8 cellular contexts compared by ENCODE assay signal in genomic region chr17:45149037-45149668, GRCh38. TPM values are rescaled to one million over a fixed set of nuclear protein-coding genes. Genes with fewer than 3 reads are reported as not detected.
A peak's percentile ranks its signal among the peaks of the same experiment; 100 is the strongest.
DNase-seq lines count a peak whose midpoint lies in the region; ATAC-seq and TF ChIP-seq lines count a peak whose summit lies in the region.

No MANE protein-coding gene starts in this region.

- intact Hi-C loops in A673 (cut with micrococcal nuclease; ENCODE audit: unreplicated experiment), result no loop called here

- no peaks in the 10 kb centered on the region for H3K9me3 Mint-ChIP-seq in nephron progenitor cell

- H3K36me3 ChIP-seq in A673 (ENCODE audit: insufficient read depth, low read length, poor library complexity, severe bottlenecking), result no peaks in the 10 kb centered on the region
- peaks cover 20% of the 10 kb centered on the region for H3K36me3 ChIP-seq in MG63
- H3K36me3 ChIP-seq in SJCRH30, result no peaks in the 10 kb centered on the region
- H3K36me3 ChIP-seq in thoracic aorta, result no peaks in the 10 kb centered on the region

- H3K9me3 ChIP-seq in A673 (ENCODE audit: low read depth, low read length, poor library complexity, severe bottlenecking), result no peaks in the 10 kb centered on the region
- no peaks in the 10 kb centered on the region for H3K9me3 ChIP-seq in MG63
- H3K9me3 ChIP-seq in SJCRH30 (replicated peaks), result no peaks in the 10 kb centered on the region
- no peaks in the 10 kb centered on the region for H3K9me3 ChIP-seq in thoracic aorta

- H3K4me3 Mint-ChIP-seq in nephron progenitor cell, result peak overlapping the region; percentile 100

- BruUV-seq in A673 (replicated peaks; lab: Mats Ljungman, UMichigan), result no TSS peak

- peak overlapping the region; percentile 100 for H3K27ac Mint-ChIP-seq in nephron progenitor cell

- POLR2A ChIA-PET in A673 (lab: Charles Lee; ENCODE audit: low non-redundant PET), result interaction anchor here (0.6 to 1.1 kb wide), 4 partner anchors 12 to 621 kb away, joined by 3 to 8 read pairs (median 6); partner anchors contain the start of gene HEXIM2

- H3K27me3 ChIP-seq in A673 (replicated peaks; ENCODE audit: insufficient read depth, low read depth, low read length, poor library complexity) (no peaks in the 10 kb centered on the region), MG63 (no peaks in the 10 kb centered on the region), SJCRH30 (no peaks in the 10 kb centered on the region), thoracic aorta (replicated peaks; ENCODE audit: insufficient read depth) (no peaks in the 10 kb centered on the region)

- H3K4me1 Mint-ChIP-seq in nephron progenitor cell, result peaks cover 40% of the 10 kb centered on the region

- CTCF ChIA-PET in A673 (lab: Charles Lee), result interaction anchor here (0.5 to 3.3 kb wide), 9 partner anchors 9 to 927 kb away, joined by 3 to 16 read pairs (median 5); partner anchors contain the start of genes ACBD4 and HEXIM2

- peaks cover 9% of the 10 kb centered on the region for H3K27me3 Mint-ChIP-seq in nephron progenitor cell (ENCODE audit: low read depth, poor library complexity)

- peak overlapping the region; percentile 81 for H3K4me3 ChIP-seq in A673 (ENCODE audit: low read depth, low read length, poor library complexity, severe bottlenecking)
- H3K4me3 ChIP-seq in MG63, result peak overlapping the region; percentile 93
- peak overlapping the region; percentile 80 for H3K4me3 ChIP-seq in SJCRH30
- H3K4me3 ChIP-seq in fibroblast of villous mesenchyme (ENCODE audit: low read depth, low read length), result peak overlapping the region; percentile 92
- H3K4me3 ChIP-seq in thoracic aorta, result peak overlapping the region; percentile 86

- H3K4me1 ChIP-seq in A673 (ENCODE audit: insufficient read depth, low read length, poor library complexity, severe bottlenecking), result peaks cover 12% of the 10 kb centered on the region
- peaks cover 16% of the 10 kb centered on the region; the same call in 1 of the 2 replicates for H3K4me1 ChIP-seq in SJCRH30
- H3K4me1 ChIP-seq in thoracic aorta (ENCODE audit: control insufficient read depth in 1 of 2, low read depth in 2 of 2), result peaks cover 18 to 46% of the 10 kb centered on the region in 2 donors

- DNase-seq in A673 (ENCODE audit: low spot score) (peak; percentile 73), MG63 (peak; percentile 87), SJCRH30 (peak; percentile 90 to 92), fibroblast of villous mesenchyme (ENCODE audit: low read depth) (peak; percentile 86), nephron progenitor cell (peak; percentile 84), thoracic aorta (ENCODE audit: low spot score) (no peak)
- DNase-seq in activated naive CD4-positive, alpha-beta T cell treated with Interleukin-2 at 50 U/mL for 16 hours, result peak; percentile 78

- peak; percentile 33 for ATAC-seq in GM18861 (IDR thresholded peaks at IDR 0.05; ENCODE audit: unreplicated experiment)
- ATAC-seq in thoracic aorta (ENCODE audit: insufficient number of reproducible peaks, low FRiP score, low read depth), result peak; percentile 9

- H3K27ac ChIP-seq in A673 (ENCODE audit: low read depth, low read length, poor library complexity, severe bottlenecking) (peak overlapping the region; percentile 81), SJCRH30 (peak overlapping the region; percentile 32), thoracic aorta (peak overlapping the region; percentile 94 to 98)

- TF ChIP-seq CTCF in A673 (conservative IDR thresholded peaks at IDR 0.05; ENCODE audit: low read depth, low read length), result peak; percentile 71
- peak; percentile 86 for TF ChIP-seq CTCF in fibroblast of villous mesenchyme (IDR thresholded peaks at IDR 0.05; ENCODE audit: insufficient read depth, low read depth, low read length)
- TF ChIP-seq CTCF in nephron progenitor cell (IDR thresholded peaks at IDR 0.05), result peak; percentile 60
- peak; percentile 75 for TF ChIP-seq CTCF in thoracic aorta (IDR thresholded peaks at IDR 0.05)

- H3K36me3 Mint-ChIP-seq in nephron progenitor cell (ENCODE audit: low read depth), result no peaks in the 10 kb centered on the region

RNA-seq across cellular contexts. Expression of gene HEXIM1, which starts 0.9 kb away (rescaled TPM):
- total RNA-seq in A673 (2021) (21.2 and 22.1 TPM in 2 replicates), fibroblast of villous mesenchyme (8.4 and 11.7 TPM in 2 replicates), thoracic aorta (10 to 100 TPM; 34.9 to 89.1 TPM)
- 20.3 and 20.8 TPM in 2 replicates for total RNA-seq in MG63 (2014; rRNA removed; shearing (Covaris generic); ENCODE audit: low replicate concordance)
- 9.7 and 10.5 TPM in 2 replicates for total RNA-seq in SJCRH30 (2014; rRNA removed; shearing (Covaris generic))

RNA-seq across cellular contexts. Expression of gene HEXIM2, which starts 12.5 kb away (rescaled TPM):
- total RNA-seq in A673 (2021) (4.6 and 4.8 TPM in 2 replicates), fibroblast of villous mesenchyme (6.1 and 6.9 TPM in 2 replicates), thoracic aorta (1 to 10 TPM in 1 of 2 donors, not detected in 1; 1.5 TPM)
- 20.6 and 34.3 TPM in 2 replicates for total RNA-seq in MG63 (2014; rRNA removed; shearing (Covaris generic); ENCODE audit: low replicate concordance)
- total RNA-seq in SJCRH30 (2014; rRNA removed; shearing (Covaris generic)), result 6.2 and 6.3 TPM in 2 replicates

RNA-seq across cellular contexts. Expression of gene ACBD4, which starts 13.7 kb away (rescaled TPM):
- total RNA-seq in A673 (2021) (1.4 and 4.2 TPM in 2 replicates), fibroblast of villous mesenchyme (6.1 and 6.9 TPM in 2 replicates), thoracic aorta (10 to 100 TPM; 21.5 to 27.9 TPM)
- total RNA-seq in MG63 (2014; rRNA removed; shearing (Covaris generic); ENCODE audit: low replicate concordance), result 2.7 and 5.0 TPM in 2 replicates
- total RNA-seq in SJCRH30 (2014; rRNA removed; shearing (Covaris generic)), result 0.33 and 0.61 TPM in 2 replicates

RNA-seq across cellular contexts. Expression of gene PLCD3, which starts 16.8 kb away (rescaled TPM):
- 12.0 and 18.5 TPM in 2 replicates for total RNA-seq in A673 (2021)
- total RNA-seq in MG63 (2014; rRNA removed; shearing (Covaris generic); ENCODE audit: low replicate concordance), result 9.4 and 13.3 TPM in 2 replicates
- total RNA-seq in SJCRH30 (2014; rRNA removed; shearing (Covaris generic)), result 5.8 and 8.2 TPM in 2 replicates
- total RNA-seq in fibroblast of villous mesenchyme, result 41.9 and 62.6 TPM in 2 replicates
- total RNA-seq in thoracic aorta, result 100 to 1,000 TPM in 1 of 2 donors, 10 to 100 TPM in 1; 79.3 to 116 TPM

Comparison
In these comparisons a context has a peak if more than half of its experiments do, and no peak if none do; other contexts are left out.
1. H3K27ac ChIP-seq: peak in every context shown above with its lines; median percentile 96 in thoracic aorta; 81 in A673; 32 in SJCRH30.